In the genomic region with DNA sequence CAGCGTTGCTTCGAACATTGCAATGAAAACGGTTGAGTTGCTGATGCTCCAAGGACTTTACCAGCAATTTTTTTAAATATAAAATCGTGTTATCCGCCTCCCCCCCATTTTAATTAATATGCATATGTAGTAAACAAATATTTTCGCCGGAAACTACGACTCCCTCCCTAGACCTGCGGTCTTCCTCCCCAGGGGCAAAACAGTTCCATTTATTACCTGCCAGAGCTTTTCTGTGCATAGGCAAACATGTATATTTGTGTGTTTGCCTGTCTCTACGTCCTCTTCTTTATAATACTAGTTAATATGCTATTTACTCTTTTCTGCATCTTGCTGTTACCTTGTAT, we compare ENCODE assay signal across 8 cellular contexts. TPM values are rescaled to one million over a fixed set of nuclear protein-coding genes. Genes with fewer than 3 reads are reported as not detected.
DNase-seq lines count a peak whose midpoint lies in the region; ATAC-seq and TF ChIP-seq lines count a peak whose summit lies in the region.

No MANE protein-coding gene starts in this region.

- CTCF ChIA-PET in Panc1 (lab: Charles Lee), result interaction anchor here (0.5 kb wide), 1 partner anchor 8 kb away, joined by 11 read pairs; no protein-coding TSS in a partner anchor

- BruUV-seq in Panc1 (replicated peaks; lab: Mats Ljungman, UMichigan), result no TSS peak

- H3K9me3 ChIP-seq in HAP-1, result peaks cover 6% of the 10 kb centered on the region; the same call in 1 of the 2 replicates
- H3K9me3 ChIP-seq in Panc1 (ENCODE audit: control insufficient read depth, insufficient read depth, low read depth, low read length), result no peaks in the 10 kb centered on the region; the same call in 1 of the 2 replicates
- no peaks in the 10 kb centered on the region for H3K9me3 ChIP-seq in iPS-18a (ENCODE audit: control insufficient read depth, low read depth, low read length)
- H3K9me3 ChIP-seq in upper lobe of left lung, result no peaks in the 10 kb centered on the region

- ATAC-seq in Panc1, result peak; percentile 18; the same call in 1 of the 2 replicates
- ATAC-seq in upper lobe of left lung (ENCODE audit: low FRiP score in 2 of 2), result no peak

- H3K27me3 ChIP-seq in HAP-1 (ENCODE audit: low read depth) (no peaks in the 10 kb centered on the region), Panc1 (ENCODE audit: control insufficient read depth, insufficient read depth, low read length) (no peaks in the 10 kb centered on the region), iPS-18a (ENCODE audit: control insufficient read depth, insufficient read depth, low read length) (no peaks in the 10 kb centered on the region), upper lobe of left lung (no peaks in the 10 kb centered on the region)

- H3K4me1 ChIP-seq in HAP-1, result peaks cover 19% of the 10 kb centered on the region
- H3K4me1 ChIP-seq in Panc1 (ENCODE audit: control insufficient read depth, insufficient read depth, low read length), result peaks cover 20% of the 10 kb centered on the region; the same call in 1 of the 2 replicates
- H3K4me1 ChIP-seq in iPS-18a (ENCODE audit: control insufficient read depth, low read depth, low read length), result peaks cover 8% of the 10 kb centered on the region
- H3K4me1 ChIP-seq in upper lobe of left lung, result peaks cover 24 to 36% (median 27%) of the 10 kb centered on the region in 4 donors

- no peak for TF ChIP-seq EP300 in upper lobe of left lung (IDR thresholded peaks at IDR 0.05)

- H3K4me3 ChIP-seq in GM08714 (ENCODE audit: low read length) (peak overlapping the region; percentile 99), HAP-1 (peak overlapping the region; percentile 85), Panc1 (ENCODE audit: low read depth in 2 of 2, low read length in 2 of 2) (peak overlapping the region; percentile 74 to 98), iPS-18a (ENCODE audit: low read length) (peak overlapping the region; percentile 77), upper lobe of left lung (peak overlapping the region; percentile 45 to 91 (median 82))

- peak overlapping the region; percentile 97 for H3K9ac ChIP-seq in iPS-18a (ENCODE audit: low read length)

- in situ Hi-C loops in HAP-1 (cut with MboI; ENCODE audit: low sequenced_read_pairs), result no loop called here
- in situ Hi-C loops in Panc1 (cut with HindIII; ENCODE audit: low pct_unique_long_range_greater_than_20kb, low sequenced_read_pairs), result no loop called here

- no peak for TF ChIP-seq POLR2A in upper lobe of left lung (IDR thresholded peaks at IDR 0.05)

- WGBS in upper lobe of left lung, 2 donors, result 1 to 2% methylated on average over 10 of the region's 10 CpGs

- peaks cover 24% of the 10 kb centered on the region for H3K36me3 ChIP-seq in HAP-1 (replicated peaks)
- H3K36me3 ChIP-seq in Panc1 (ENCODE audit: control insufficient read depth, insufficient read depth, low read length), result peaks cover 12% of the 10 kb centered on the region
- H3K36me3 ChIP-seq in iPS-18a (ENCODE audit: control insufficient read depth, low read depth, low read length), result peaks cover 18% of the 10 kb centered on the region
- peaks cover 0 to 1% (median under 1%) of the 10 kb centered on the region in 4 donors for H3K36me3 ChIP-seq in upper lobe of left lung

- DNase-seq in HAP-1 (ENCODE audit: low spot score in 2 of 2), result no peak
- no peak for DNase-seq in Panc1 (ENCODE audit: low read depth, low spot score)
- no peak for DNase-seq in upper lobe of left lung
- DNase-seq in activated gamma-delta T cell (lab: John Stamatoyannopoulos, UW), result no peak
- DNase-seq in amniotic stem cell (lab: John Stamatoyannopoulos, UW), result no peak
- DNase-seq in GM10266 (ENCODE audit: extremely low spot score), result no peak

- TF ChIP-seq CTCF in Panc1 (IDR thresholded peaks at IDR 0.05) (peak; percentile 30; the same call in 1 of the 2 replicates), upper lobe of left lung (IDR thresholded peaks at IDR 0.05) (no peak), GM10266 (IDR thresholded peaks at IDR 0.05; ENCODE audit: control insufficient read depth, insufficient read depth, low read depth, missing control alignments) (no peak)

- intact Hi-C loops in Panc1 (cut with micrococcal nuclease; ENCODE audit: unreplicated experiment), result no loop called here

- peak overlapping the region; percentile 97 for H3K27ac ChIP-seq in Panc1 (ENCODE audit: low read length)
- H3K27ac ChIP-seq in iPS-18a (ENCODE audit: low read length), result peak overlapping the region; percentile 86
- H3K27ac ChIP-seq in upper lobe of left lung, result peak overlapping the region; percentile 88 to 97 (median 93)

- POLR2A ChIA-PET in Panc1 (lab: Charles Lee), result interaction anchor here (0.6 kb wide), 2 partner anchors 135 to 303 kb away, joined by 3 read pairs; no protein-coding TSS in a partner anchor

RNA-seq across cellular contexts. Expression of gene RSL24D1, which starts 0.6 kb away (rescaled TPM):
- total RNA-seq in Panc1 (2021; ENCODE audit: unreplicated experiment), result 59.8 TPM
- 52.0 TPM for polyA plus RNA-seq in Panc1 (2012; ENCODE audit: insufficient read length)
- total RNA-seq in upper lobe of left lung, result 10 to 100 TPM; 20.5 to 84.3 (median 50.9) TPM
